ENCODE assay signal across 20 cellular contexts in genomic region chr5:136563489-136563888, GRCh38.
"Had no signal": no experiment of that assay in that cellular context is flagged by ENCODE, and none has a peak within 500 bp of the region (broad histone marks: within the 10 kb centered on the region; RNA-seq: fewer than 3 reads in every experiment).

No MANE protein-coding gene starts in this region.

- H3K36me3 ChIP-seq: cardiac muscle cell, left lung, ovary, tibial nerve had no signal

- H3K4me3 Mint-ChIP-seq: activated CD4-positive, alpha-beta memory T cell treated with anti-CD3 and anti-CD28 coated beads for 36 hours; activated CD8-positive, alpha-beta memory T cell treated with anti-CD3 and anti-CD28 coated beads, Interleukin-2, amount 10 ng/mL, durations not matched to agents 7 days and 5 days; activated naive CD8-positive, alpha-beta T cell treated with anti-CD3 and anti-CD28 coated beads for 36 hours; activated T-helper 17 cell treated with anti-CD3 and anti-CD28 coated beads, Interleukin-2, amount 50 U/mL, for 72 hours; naive thymus-derived CD8-positive, alpha-beta T cell had no signal

- H3K36me3 Mint-ChIP-seq: activated CD4-positive, alpha-beta memory T cell treated with anti-CD3 and anti-CD28 coated beads for 36 hours; activated naive CD8-positive, alpha-beta T cell treated with anti-CD3 and anti-CD28 coated beads for 36 hours; naive thymus-derived CD8-positive, alpha-beta T cell had no signal

- H3K4me1 ChIP-seq: left lung, psoas muscle, tibial nerve had no signal

- H3K27me3 ChIP-seq: cardiac muscle cell, left lung, ovary, tibial nerve had no signal

- DNase-seq: activated CD4-positive, alpha-beta memory T cell treated with anti-CD3 and anti-CD28 coated beads for 36 hours; activated CD4-positive, alpha-beta T cell treated with anti-CD3 and anti-CD28 coated beads for 4 hours; activated CD8-positive, alpha-beta memory T cell treated with anti-CD3 and anti-CD28 coated beads, Interleukin-2, amount 10 ng/mL, durations not matched to agents 7 days and 5 days; activated naive CD4-positive, alpha-beta T cell; activated naive CD8-positive, alpha-beta T cell treated with anti-CD3 and anti-CD28 coated beads for 36 hours; activated T-cell treated with anti-CD3 and anti-CD28 coated beads, Interleukin-2, amount 50 U/mL, for 1 hour; amygdala; foreskin melanocyte; head of caudate nucleus; left lung; naive thymus-derived CD8-positive, alpha-beta T cell; ovary; psoas muscle; right cardiac atrium; stimulated activated naive CD8-positive, alpha-beta T cell treated with anti-CD3 and anti-CD28 coated beads, Interleukin-15, Interleukin-2, amounts not matched to agents 100 U/mL and 50 U/mL, for 24 hours; substantia nigra had no signal

- H3K9me3 Mint-ChIP-seq: activated naive CD8-positive, alpha-beta T cell treated with anti-CD3 and anti-CD28 coated beads for 36 hours had no signal

- H3K9me3 ChIP-seq: ovary, psoas muscle had no signal

- H3K27me3 Mint-ChIP-seq: activated CD4-positive, alpha-beta memory T cell treated with anti-CD3 and anti-CD28 coated beads for 36 hours; activated CD8-positive, alpha-beta memory T cell treated with anti-CD3 and anti-CD28 coated beads, Interleukin-2, amount 10 ng/mL, durations not matched to agents 7 days and 5 days; activated naive CD8-positive, alpha-beta T cell treated with anti-CD3 and anti-CD28 coated beads for 36 hours; activated T-helper 17 cell treated with anti-CD3 and anti-CD28 coated beads, Interleukin-2, amount 50 U/mL, for 72 hours had no signal

- FAIRE-seq: urothelium cell line had no signal

- H3K4me3 ChIP-seq: cardiac muscle cell, left lung, ovary, psoas muscle, tibial nerve had no signal

- H3K4me1 Mint-ChIP-seq: activated naive CD8-positive, alpha-beta T cell treated with anti-CD3 and anti-CD28 coated beads for 36 hours; activated T-helper 17 cell treated with anti-CD3 and anti-CD28 coated beads, Interleukin-2, amount 50 U/mL, for 72 hours had no signal

- H3K27ac Mint-ChIP-seq: activated CD4-positive, alpha-beta memory T cell treated with anti-CD3 and anti-CD28 coated beads for 36 hours; activated CD8-positive, alpha-beta memory T cell treated with anti-CD3 and anti-CD28 coated beads, Interleukin-2, amount 10 ng/mL, durations not matched to agents 7 days and 5 days; activated naive CD8-positive, alpha-beta T cell treated with anti-CD3 and anti-CD28 coated beads for 36 hours; activated T-helper 17 cell treated with anti-CD3 and anti-CD28 coated beads, Interleukin-2, amount 50 U/mL, for 72 hours had no signal

- H3K27ac ChIP-seq: cardiac muscle cell, left lung, ovary, psoas muscle, tibial nerve had no signal

- ATAC-seq: activated CD8-positive, alpha-beta memory T cell treated with anti-CD3 and anti-CD28 coated beads, Interleukin-2, amount 10 ng/mL, durations not matched to agents 7 days and 5 days; activated T-helper 17 cell treated with anti-CD3 and anti-CD28 coated beads, Interleukin-2, amount 50 U/mL, for 72 hours; left lung; naive thymus-derived CD8-positive, alpha-beta T cell; psoas muscle; right cardiac atrium; stimulated activated naive CD8-positive, alpha-beta T cell treated with anti-CD3 and anti-CD28 coated beads, Interleukin-15, Interleukin-2, amounts not matched to agents 100 U/mL and 50 U/mL, for 24 hours had no signal
